8 cellular contexts compared by ENCODE assay signal in genomic region chr17:72556944-72557826, GRCh38.
DNase-seq lines count a peak whose midpoint lies in the region; ATAC-seq and TF ChIP-seq lines count a peak whose summit lies in the region.

No MANE protein-coding gene starts in this region.

- H3K4me3 ChIP-seq in WERI-Rb-1 (ENCODE audit: low read depth, low read length) (no peak overlapping the region), breast epithelium (no peak overlapping the region)

- H3K27me3 ChIP-seq in WERI-Rb-1 (ENCODE audit: insufficient read depth, low read depth, severe bottlenecking), result no peaks in the 10 kb centered on the region
- no peaks in the 10 kb centered on the region for H3K27me3 ChIP-seq in breast epithelium

- H3K36me3 ChIP-seq in WERI-Rb-1, result no peaks in the 10 kb centered on the region
- H3K36me3 ChIP-seq in breast epithelium, result no peaks in the 10 kb centered on the region

- TF ChIP-seq POLR2A in breast epithelium (IDR thresholded peaks at IDR 0.05), result no peak

- H3K27ac ChIP-seq in WERI-Rb-1 (no peak overlapping the region), breast epithelium (no peak overlapping the region)

- DNase-seq in GM10266 (ENCODE audit: extremely low spot score) (peak; percentile 77), NCI-H2196 treated with DMSO at 0.1 percent for 48 hours (lab: John Stamatoyannopoulos, UW; ENCODE audit: unreplicated experiment) (peak; percentile 57), WERI-Rb-1 (peak; percentile 87), breast epithelium (ENCODE audit: low spot score in 2 of 2) (peak; percentile 38 to 74), kidney tubule cell (ENCODE audit: low spot score) (peak; percentile 76)
- DNase-seq in stimulated activated CD4-positive, alpha-beta T cell treated with anti-CD3 and anti-CD28 coated beads, TNF-alpha, amount 100 ng/mL, for 24 hours (ENCODE audit: low read depth in 3 of 3), result peak; percentile 23 to 51 (median 31)

- intact Hi-C loops in breast epithelium (cut with DNase I; ENCODE audit: low total_unique reads), result no loop called here

- H3K9me3 ChIP-seq in WERI-Rb-1 (ENCODE audit: severe bottlenecking), result no peaks in the 10 kb centered on the region
- H3K9me3 ChIP-seq in breast epithelium, result no peaks in the 10 kb centered on the region

- no peaks in the 10 kb centered on the region for H3K4me1 ChIP-seq in breast epithelium

- peak; percentile 58 for ATAC-seq in HG02943 (IDR thresholded peaks at IDR 0.05; ENCODE audit: low read depth, unreplicated experiment)
- no peak for ATAC-seq in HG02678 (IDR thresholded peaks at IDR 0.05; ENCODE audit: unreplicated experiment)

- TF ChIP-seq CTCF in GM10266 (IDR thresholded peaks at IDR 0.05; ENCODE audit: control insufficient read depth, insufficient read depth, low read depth, missing control alignments), result peak; percentile 78
- peak; percentile 94 for TF ChIP-seq CTCF in WERI-Rb-1 (IDR thresholded peaks at IDR 0.05; ENCODE audit: low read depth, low read length)
- TF ChIP-seq CTCF in breast epithelium (IDR thresholded peaks at IDR 0.05), result peak; percentile 26 to 75 (median 66)

Comparison
In these comparisons a context has a peak if more than half of its experiments do, and no peak if none do; other contexts are left out.
1. DNase-seq: peak in every context shown above with its lines; median percentile 87 in WERI-Rb-1; 77 in GM10266; 76 in kidney tubule cell; 57 in NCI-H2196 treated with DMSO at 0.1 percent for 48 hours; 56 in breast epithelium; 31 in stimulated activated CD4-positive, alpha-beta T cell treated with anti-CD3 and anti-CD28 coated beads, TNF-alpha, amount 100 ng/mL, for 24 hours.